Comparison of ENCODE assay signal across 1 cellular context in the genomic region with DNA sequence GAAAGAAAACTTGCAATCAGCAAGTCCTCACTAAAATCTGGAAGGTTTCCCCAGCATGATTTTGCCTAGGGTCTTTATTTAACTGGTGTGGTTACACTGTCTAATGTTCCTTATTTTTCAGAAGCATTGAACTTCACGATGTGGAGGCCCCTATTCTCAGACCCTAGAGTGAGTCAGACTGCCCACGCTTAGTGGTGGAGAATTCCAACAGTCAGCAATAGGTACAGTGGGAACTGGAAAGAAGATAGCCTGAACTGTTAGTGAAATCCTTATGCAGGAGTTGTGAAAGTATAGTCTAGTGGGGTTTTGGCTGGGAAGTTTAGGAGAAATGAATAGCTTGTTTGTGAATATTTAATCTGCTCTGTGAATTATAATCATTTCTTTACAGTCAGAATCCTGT.
TF ChIP-seq lines count a peak whose summit lies in the region.

No MANE protein-coding gene starts in this region.

TF ChIP-seq in K562, 482 proteins besides CTCF, POLR2A, EP300 and RAD21:
- no peak for TF ChIP-seq SRSF1 (IDR thresholded peaks at IDR 0.05; ENCODE audit: low read depth, low read length)
- no peak for TF ChIP-seq ZNF263 (CRISPR knock-in tag; IDR thresholded peaks at IDR 0.05; ENCODE audit: borderline replicate concordance)
- TF ChIP-seq, protein P1, sequence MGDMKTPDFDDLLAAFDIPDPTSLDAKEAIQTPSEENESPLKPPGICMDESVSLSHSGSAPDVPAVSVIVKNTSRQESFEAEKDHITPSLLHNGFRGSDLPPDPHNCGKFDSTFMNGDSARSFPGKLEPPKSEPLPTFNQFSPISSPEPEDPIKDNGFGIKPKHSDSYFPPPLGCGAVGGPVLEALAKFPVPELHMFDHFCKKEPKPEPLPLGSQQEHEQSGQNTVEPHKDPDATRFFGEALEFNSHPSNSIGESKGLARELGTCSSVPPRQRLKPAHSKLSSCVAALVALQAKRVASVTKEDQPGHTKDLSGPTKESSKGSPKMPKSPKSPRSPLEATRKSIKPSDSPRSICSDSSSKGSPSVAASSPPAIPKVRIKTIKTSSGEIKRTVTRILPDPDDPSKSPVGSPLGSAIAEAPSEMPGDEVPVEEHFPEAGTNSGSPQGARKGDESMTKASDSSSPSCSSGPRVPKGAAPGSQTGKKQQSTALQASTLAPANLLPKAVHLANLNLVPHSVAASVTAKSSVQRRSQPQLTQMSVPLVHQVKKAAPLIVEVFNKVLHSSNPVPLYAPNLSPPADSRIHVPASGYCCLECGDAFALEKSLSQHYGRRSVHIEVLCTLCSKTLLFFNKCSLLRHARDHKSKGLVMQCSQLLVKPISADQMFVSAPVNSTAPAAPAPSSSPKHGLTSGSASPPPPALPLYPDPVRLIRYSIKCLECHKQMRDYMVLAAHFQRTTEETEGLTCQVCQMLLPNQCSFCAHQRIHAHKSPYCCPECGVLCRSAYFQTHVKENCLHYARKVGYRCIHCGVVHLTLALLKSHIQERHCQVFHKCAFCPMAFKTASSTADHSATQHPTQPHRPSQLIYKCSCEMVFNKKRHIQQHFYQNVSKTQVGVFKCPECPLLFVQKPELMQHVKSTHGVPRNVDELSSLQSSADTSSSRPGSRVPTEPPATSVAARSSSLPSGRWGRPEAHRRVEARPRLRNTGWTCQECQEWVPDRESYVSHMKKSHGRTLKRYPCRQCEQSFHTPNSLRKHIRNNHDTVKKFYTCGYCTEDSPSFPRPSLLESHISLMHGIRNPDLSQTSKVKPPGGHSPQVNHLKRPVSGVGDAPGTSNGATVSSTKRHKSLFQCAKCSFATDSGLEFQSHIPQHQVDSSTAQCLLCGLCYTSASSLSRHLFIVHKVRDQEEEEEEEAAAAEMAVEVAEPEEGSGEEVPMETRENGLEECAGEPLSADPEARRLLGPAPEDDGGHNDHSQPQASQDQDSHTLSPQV (IDR thresholded peaks at IDR 0.05) = no peak
- TF ChIP-seq EGR1 (conservative IDR thresholded peaks at IDR 0.05) = peak; percentile 27; the same call in 1 of the 2 replicates
- no peak for TF ChIP-seq TEAD1 (CRISPR knock-in tag; IDR thresholded peaks at IDR 0.05)
- TF ChIP-seq KDM1A (IDR thresholded peaks at IDR 0.05) = no peak
- no peak for TF ChIP-seq MIER1 (IDR thresholded peaks at IDR 0.05; ENCODE audit: low read depth)
